ENCODE assay signal across 19 cellular contexts in genomic region chr2:206435738-206436137, GRCh38.
"Had no signal": no experiment of that assay in that cellular context is flagged by ENCODE, and none has a peak within 500 bp of the region (broad histone marks: within the 10 kb centered on the region; RNA-seq: fewer than 3 reads in every experiment).

No MANE protein-coding gene starts in this region.

- ATAC-seq: activated CD4-positive, CD25-positive, alpha-beta regulatory T cell treated with anti-CD3 and anti-CD28 coated beads, Interleukin-2, amount 50 U/mL, for 24 hours; activated naive CD8-positive, alpha-beta T cell treated with anti-CD3 and anti-CD28 coated beads, Interleukin-2, amount 50 U/mL, for 24 hours; activated T-helper 17 cell treated with anti-CD3 and anti-CD28 coated beads, Interleukin-2, amount 50 U/mL, for 72 hours; gastrocnemius medialis; heart right ventricle; left colon; mucosa of descending colon; naive thymus-derived CD4-positive, alpha-beta T cell had no signal

- H3K4me3 ChIP-seq: cardiac muscle cell, esophagus squamous epithelium, gastrocnemius medialis, heart right ventricle, mucosa of descending colon, tibial artery had no signal

- H3K27me3 ChIP-seq: gastrocnemius medialis had no signal

- DNase-seq: activated CD4-positive, alpha-beta T cell treated with anti-CD3 and anti-CD28 coated beads, Interleukin-2, amount 50 U/mL, for 4 hours; activated naive CD4-positive, alpha-beta T cell treated with anti-CD3 and anti-CD28 coated beads for 36 hours; activated naive CD8-positive, alpha-beta T cell treated with anti-CD3 and anti-CD28 coated beads, Interleukin-2, amount 50 U/mL, for 24 hours; activated T-cell treated with anti-CD3 and anti-CD28 coated beads for 4 hours; effector CD4-positive, alpha-beta T cell; esophagus squamous epithelium; gastrocnemius medialis; heart right ventricle; left colon; mammary epithelial cell; mucosa of descending colon; naive thymus-derived CD4-positive, alpha-beta T cell; posterior cingulate gyrus; stimulated activated CD4-positive, alpha-beta T cell treated with anti-CD3 and anti-CD28 coated beads, Interleukin-4, amount 100 ng/mL, for 24 hours; stimulated activated naive CD4-positive, alpha-beta T cell; tibial artery had no signal

- H3K9me3 ChIP-seq: esophagus squamous epithelium, gastrocnemius medialis, heart right ventricle, mucosa of descending colon, tibial artery had no signal

- H3K27ac ChIP-seq: cardiac muscle cell, esophagus squamous epithelium, gastrocnemius medialis, heart right ventricle, tibial artery had no signal

- H3K4me1 ChIP-seq: esophagus squamous epithelium, gastrocnemius medialis, heart right ventricle, tibial artery had no signal

- H3K36me3 ChIP-seq: cardiac muscle cell, esophagus squamous epithelium, gastrocnemius medialis, heart right ventricle, tibial artery had no signal
